Comparison of ENCODE assay signal across 8 cellular contexts in the genomic region with DNA sequence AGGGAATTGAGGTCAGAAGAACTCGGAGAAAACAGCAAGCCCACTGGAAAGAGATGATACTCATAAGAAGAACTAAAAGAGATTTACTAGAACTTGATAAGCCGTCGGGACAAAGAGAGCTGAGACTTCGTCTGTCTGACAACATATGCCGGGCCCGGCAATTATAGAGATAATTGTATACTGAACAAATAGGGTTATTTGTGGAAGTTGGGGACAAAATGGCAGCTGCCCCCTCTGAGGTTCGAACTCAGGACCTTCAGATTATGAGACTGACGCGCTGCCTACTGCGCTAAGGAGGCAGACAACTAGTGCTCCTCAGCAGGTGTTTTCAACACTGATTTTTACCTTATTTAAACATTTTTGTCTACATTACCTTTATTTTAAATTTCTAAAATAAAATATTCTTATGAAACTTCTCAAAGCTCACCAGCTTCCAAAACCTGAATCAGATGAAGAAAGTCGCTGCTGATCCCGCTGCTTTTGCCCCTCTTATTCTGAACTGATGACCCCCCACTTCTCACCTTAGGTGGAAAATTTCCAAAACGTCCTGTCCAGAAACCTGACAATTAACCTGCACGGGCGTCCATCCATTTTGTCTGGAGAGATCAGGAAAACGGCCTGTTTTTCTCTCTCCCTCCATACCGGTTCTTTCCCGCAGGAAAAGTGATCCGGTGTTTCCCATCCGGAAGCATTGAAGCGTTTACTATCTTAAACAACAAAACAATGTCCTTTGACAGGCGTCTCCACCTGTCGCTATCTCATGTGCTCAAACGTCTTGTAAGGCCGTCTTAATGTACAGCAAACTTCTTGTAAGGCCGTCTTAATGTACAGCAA. TPM values are rescaled to one million over a fixed set of nuclear protein-coding genes. Genes with fewer than 3 reads are reported as not detected.
DNase-seq lines count a peak whose midpoint lies in the region; ATAC-seq and TF ChIP-seq lines count a peak whose summit lies in the region.

No MANE protein-coding gene starts in this region.

- H3K4me3 ChIP-seq in CD8-positive, alpha-beta memory T cell (ENCODE audit: low read length) = peak overlapping the region; percentile 52
- H3K4me3 ChIP-seq in H7 (ENCODE audit: insufficient read depth, low read depth, low read length) (peak overlapping the region; percentile 63), WI38 (ENCODE audit: low read depth, low read length) (peak overlapping the region; percentile 69), left lung (peak overlapping the region; percentile 8 to 28)

- TF ChIP-seq CTCF in WI38 (IDR thresholded peaks at IDR 0.05; ENCODE audit: low read depth, low read length) (no peak), left lung (IDR thresholded peaks at IDR 0.05) (no peak)

- intact Hi-C loops in left lung (cut with DNase I) = no loop called here

- peaks cover 0 to 4% (median 0%) of the 10 kb centered on the region in 5 donors for H3K9me3 Mint-ChIP-seq in CD8-positive, alpha-beta memory T cell

- no peaks in the 10 kb centered on the region for H3K36me3 ChIP-seq in CD8-positive, alpha-beta memory T cell (ENCODE audit: insufficient read depth, low read length)
- H3K36me3 ChIP-seq in H7 (replicated peaks; ENCODE audit: control insufficient read depth, insufficient read depth, low read length) (no peaks in the 10 kb centered on the region), left lung (no peaks in the 10 kb centered on the region)

- peaks cover 21 to 33% (median 33%) of the 10 kb centered on the region in 3 donors for H3K4me1 Mint-ChIP-seq in CD8-positive, alpha-beta memory T cell

- CTCF ChIA-PET in CD8-positive, alpha-beta memory T cell (lab: Charles Lee) = interaction anchor here (1.1 to 1.7 kb wide), 4 partner anchors 12 to 116 kb away, joined by 3 read pairs; no protein-coding TSS in a partner anchor

- H3K4me3 Mint-ChIP-seq in CD8-positive, alpha-beta memory T cell = peak overlapping the region; percentile 78 to 89 (median 84)

- ATAC-seq in left lung (peak; percentile 76), GM21576 (IDR thresholded peaks at IDR 0.05; ENCODE audit: unreplicated experiment) (no peak)

- H3K27ac ChIP-seq in CD8-positive, alpha-beta memory T cell (ENCODE audit: low read depth, low read length) = peak overlapping the region; percentile 39
- no peak overlapping the region for H3K27ac ChIP-seq in left lung

- POLR2A ChIA-PET in CD8-positive, alpha-beta memory T cell (lab: Charles Lee) = interaction anchor here (0.8 kb wide), 1 partner anchor 90 kb away, joined by 4 read pairs; no protein-coding TSS in a partner anchor

- DNase-seq in CD8-positive, alpha-beta memory T cell = peak; percentile 6 to 65 (median 43)
- DNase-seq in H7 = peak; percentile 75
- peak; percentile 38 for DNase-seq in NCI-H2081 treated with DMSO at 0.1 percent for 48 hours (lab: John Stamatoyannopoulos, UW)
- peak; percentile 53 for DNase-seq in cerebellar cortex (ENCODE audit: low spot score)
- DNase-seq in left lung = no peak
- peak; percentile 44 to 71 (median 60) for DNase-seq in stimulated activated CD4-positive, alpha-beta T cell treated with anti-CD3 and anti-CD28 coated beads, TNF-alpha, amount 100 ng/mL, for 24 hours (ENCODE audit: low read depth in 3 of 3)

- H3K9me3 ChIP-seq in CD8-positive, alpha-beta memory T cell (ENCODE audit: low read length) = no peaks in the 10 kb centered on the region
- no peaks in the 10 kb centered on the region for H3K9me3 ChIP-seq in left lung

- H3K27me3 Mint-ChIP-seq in CD8-positive, alpha-beta memory T cell = peaks cover 6 to 18% of the 10 kb centered on the region in 2 donors

- H3K36me3 Mint-ChIP-seq in CD8-positive, alpha-beta memory T cell = no peaks in the 10 kb centered on the region

- H3K4me1 ChIP-seq in CD8-positive, alpha-beta memory T cell (ENCODE audit: insufficient read depth, low read length) = peaks cover 11% of the 10 kb centered on the region
- peaks cover 0 to 10% of the 10 kb centered on the region in 2 donors for H3K4me1 ChIP-seq in left lung

- no peaks in the 10 kb centered on the region for H3K27me3 ChIP-seq in CD8-positive, alpha-beta memory T cell (ENCODE audit: insufficient read depth, low read length, poor library complexity, severe bottlenecking)
- H3K27me3 ChIP-seq in H7 (ENCODE audit: control insufficient read depth, insufficient read depth, low read length) (peaks cover 5% of the 10 kb centered on the region), left lung (peaks cover 12 to 50% of the 10 kb centered on the region in 2 donors)

- peak overlapping the region in 6 of 8 donors; percentile 32 to 68 (median 45) for H3K27ac Mint-ChIP-seq in CD8-positive, alpha-beta memory T cell

RNA-seq across cellular contexts. Expression of gene TRIM27, which starts 29.5 kb away (rescaled TPM):
- 10 to 100 TPM; 67.7 to 69.2 TPM for total RNA-seq in CD8-positive, alpha-beta memory T cell
- 61.6 TPM for polyA plus RNA-seq in CD8-positive, alpha-beta memory T cell
- total RNA-seq in H7 (2014; rRNA removed; shearing (Covaris generic)) = 98.8 and 100 TPM in 2 replicates
- 10 to 100 TPM; 42.2 to 47.5 TPM for total RNA-seq in left lung

RNA-seq across cellular contexts. Expression of gene ZNF311, which starts 51.9 kb away (rescaled TPM):
- under 1 TPM; 0.66 to 0.73 TPM for total RNA-seq in CD8-positive, alpha-beta memory T cell
- not detected for polyA plus RNA-seq in CD8-positive, alpha-beta memory T cell
- total RNA-seq in H7 (2014; rRNA removed; shearing (Covaris generic)) = 1.4 and 2.8 TPM in 2 replicates
- 1 to 10 TPM; 1.7 to 1.8 TPM for total RNA-seq in left lung

Comparison
In these comparisons a context has a peak if more than half of its experiments do, and no peak if none do; other contexts are left out.
1. DNase-seq: peak in CD8-positive, alpha-beta memory T cell (5 of 5), H7 (single experiment), NCI-H2081 treated with DMSO at 0.1 percent for 48 hours (single experiment), cerebellar cortex (single experiment) and stimulated activated CD4-positive, alpha-beta T cell treated with anti-CD3 and anti-CD28 coated beads, TNF-alpha, amount 100 ng/mL, for 24 hours (3 of 3); none in left lung (0 of 2).
2. H3K4me3 ChIP-seq: peak in every context shown above with its lines; median percentile 69 in WI38; 63 in H7; 52 in CD8-positive, alpha-beta memory T cell; 18 in left lung.